In genomic region chr2:169599568-169599967, GRCh38 we compare ENCODE assay signal across 25 cellular contexts. TPM values are rescaled to one million over a fixed set of nuclear protein-coding genes. Genes with fewer than 3 reads are reported as not detected.
DNase-seq lines count a peak whose midpoint lies in the region; ATAC-seq, FAIRE-seq and TF ChIP-seq lines count a peak whose summit lies in the region.
"Had no signal": no experiment of that assay in that cellular context is flagged by ENCODE, and none has a peak within 500 bp of the region (broad histone marks: within the 10 kb centered on the region; RNA-seq: fewer than 3 reads in every experiment).

No MANE protein-coding gene starts in this region.

- peak; percentile 26 for FAIRE-seq in K562 (lab: Jason Lieb, UNC)
- no peak for FAIRE-seq in pancreas (lab: Jason Lieb, UNC)
- FAIRE-seq: GM12878, GM12892, GM18507 had no signal

- TF ChIP-seq POLR2A in K562 (conservative IDR thresholded peaks at IDR 0.05), result no peak

- peak overlapping the region in 1 of 3 donors; percentile 8 for H3K27ac Mint-ChIP-seq in CD4-positive, CD25-positive, alpha-beta regulatory T cell
- no peak overlapping the region for H3K27ac Mint-ChIP-seq in stimulated activated effector memory CD8-positive, alpha-beta T cell treated with anti-CD3 and anti-CD28 coated beads, Interleukin-12 subunit alpha, Interleukin-12 subunit beta, amount 100 ng/mL, for 72 hours
- H3K27ac Mint-ChIP-seq: B cell had no signal

- no peaks in the 10 kb centered on the region for H3K27me3 Mint-ChIP-seq in CD4-positive, CD25-positive, alpha-beta regulatory T cell
- H3K27me3 Mint-ChIP-seq: B cell; CD4-positive, alpha-beta memory T cell; CD8-positive, alpha-beta memory T cell had no signal

- H3K4me1 Mint-ChIP-seq in CD4-positive, CD25-positive, alpha-beta regulatory T cell, result peaks cover 21 to 54% (median 30%) of the 10 kb centered on the region in 4 donors
- H3K4me1 Mint-ChIP-seq in stimulated activated effector memory CD8-positive, alpha-beta T cell treated with anti-CD3 and anti-CD28 coated beads, Interleukin-12 subunit alpha, Interleukin-12 subunit beta, amount 100 ng/mL, for 72 hours, result peaks cover 28% of the 10 kb centered on the region

- CTCF ChIA-PET in K562 (lab: Yijun Ruan, JAX; ENCODE audit: low intra/inter-chr PET ratio), result no interaction called here

- H3K4me3 ChIP-seq in CD4-positive, CD25-positive, alpha-beta regulatory T cell (ENCODE audit: low read depth, low read length), result peak overlapping the region; percentile 42
- H3K4me3 ChIP-seq in K562, result no peak overlapping the region
- no peak overlapping the region for H3K4me3 ChIP-seq in pancreas
- H3K4me3 ChIP-seq: A549; BLaER1 treated with 17β-estradiol and CSF1 and Interleukin-3, amounts not matched to agents 10 nM and 100 nM; GM12878 had no signal

- no peak for ATAC-seq in CD4-positive, CD25-positive, alpha-beta regulatory T cell (ENCODE audit: low read depth in 2 of 2)
- ATAC-seq in K562 (no peak), left lobe of liver (peak; percentile 72), pancreas (no peak)
- no peak for ATAC-seq in stimulated activated effector memory CD8-positive, alpha-beta T cell treated with anti-CD3 and anti-CD28 coated beads, Interleukin-12 subunit alpha, Interleukin-12 subunit beta, amount 100 ng/mL, for 72 hours
- ATAC-seq: A549, GM12878 had no signal

- H3K9me3 Mint-ChIP-seq in CD4-positive, CD25-positive, alpha-beta regulatory T cell, result no peaks in the 10 kb centered on the region
- no peaks in the 10 kb centered on the region for H3K9me3 Mint-ChIP-seq in stimulated activated effector memory CD8-positive, alpha-beta T cell treated with anti-CD3 and anti-CD28 coated beads, Interleukin-12 subunit alpha, Interleukin-12 subunit beta, amount 100 ng/mL, for 72 hours
- H3K9me3 Mint-ChIP-seq: CD8-positive, alpha-beta memory T cell had no signal

- H3K9me1 ChIP-seq in K562 (ENCODE audit: control insufficient read depth, insufficient read depth, low read length), result no peaks in the 10 kb centered on the region

- BruUV-seq in K562 (replicated peaks; lab: Mats Ljungman, UMichigan), result no TSS peak

- peaks cover 96% of the 10 kb centered on the region for H3K79me2 ChIP-seq in K562 (ENCODE audit: control insufficient read depth, insufficient read depth, low read length)

- H3K4me1 ChIP-seq in CD4-positive, CD25-positive, alpha-beta regulatory T cell (ENCODE audit: control insufficient read depth, insufficient read depth, low read length, poor library complexity, severe bottlenecking), result peaks cover 8% of the 10 kb centered on the region
- H3K4me1 ChIP-seq in K562 (replicated peaks in 1 of 2; ENCODE audit: control insufficient read depth in 2 of 2, insufficient read depth in 2 of 2, low read length in 2 of 2) (no peaks in the 10 kb centered on the region), pancreas (peaks cover 0 to 7% (median 7%) of the 10 kb centered on the region in 3 donors)
- H3K4me1 ChIP-seq: A549; BLaER1 treated with 17β-estradiol and CSF1 and Interleukin-3, amounts not matched to agents 10 nM and 100 nM had no signal

- in situ Hi-C loops in K562 (cut with MboI), result no loop called here

- no peak overlapping the region for H3K9ac ChIP-seq in K562 (ENCODE audit: insufficient read depth in 1 of 2, low read depth in 2 of 2, low read length in 2 of 2)
- H3K9ac ChIP-seq: BLaER1 treated with 17β-estradiol and CSF1 and Interleukin-3, amounts not matched to agents 10 nM and 100 nM had no signal

- DNase-seq in CD4-positive, CD25-positive, alpha-beta regulatory T cell, result no peak
- DNase-seq in K562 (ENCODE audit: extremely low read depth in 1 of 4, low spot score in 3 of 4), result no peak
- no peak for DNase-seq in left lobe of liver (ENCODE audit: low spot score)
- DNase-seq in pancreas, result no peak
- no peak for DNase-seq in stimulated activated effector memory CD8-positive, alpha-beta T cell treated with anti-CD3 and anti-CD28 coated beads, Interleukin-12 subunit alpha, Interleukin-12 subunit beta, amount 100 ng/mL, for 72 hours (ENCODE audit: low spot score in 2 of 2)
- no peak for DNase-seq in stimulated activated naive CD4-positive, alpha-beta T cell treated with Interleukin-2 at 50 U/mL for 16 hours (lab: John Stamatoyannopoulos, UW)
- DNase-seq: AML-193; CD4-positive, alpha-beta memory T cell; CD8-positive, alpha-beta memory T cell; COR-L47; DMS 273 treated with DMSO at 0.1 percent for 48 hours; DMS153; DMS53; DMS79; DND-41; EL; GDM1 had no signal

- H3K36me3 ChIP-seq in CD4-positive, CD25-positive, alpha-beta regulatory T cell (ENCODE audit: control insufficient read depth, insufficient read depth, low read length), result peaks cover 8% of the 10 kb centered on the region
- H3K36me3 ChIP-seq in K562 (ENCODE audit: control insufficient read depth, insufficient read depth, low read length), result peaks cover 37% of the 10 kb centered on the region
- H3K36me3 ChIP-seq in pancreas, result peaks cover 0 to under 1% (median 0%) of the 10 kb centered on the region in 3 donors

- POLR2A ChIA-PET in K562 (lab: Yijun Ruan, JAX), result interaction anchor here (2.0 kb wide), 1 partner anchor 10 kb away, joined by 8 read pairs; no protein-coding TSS in a partner anchor

- no peak overlapping the region for H3K4me2 ChIP-seq in K562 (ENCODE audit: insufficient read depth, low read length)
- H3K4me2 ChIP-seq: A549; BLaER1 treated with 17β-estradiol and CSF1 and Interleukin-3, amounts not matched to agents 10 nM and 100 nM had no signal

- H2AFZ ChIP-seq in K562 (ENCODE audit: low read depth, low read length), result no peak overlapping the region

- no peak for TF ChIP-seq RAD21 in K562 (CRISPR knock-in tag; conservative IDR thresholded peaks at IDR 0.05 in 1 of 2, IDR thresholded peaks at IDR 0.05 in 1 of 2)

- peaks cover 7% of the 10 kb centered on the region for H3K36me3 Mint-ChIP-seq in CD4-positive, CD25-positive, alpha-beta regulatory T cell
- H3K36me3 Mint-ChIP-seq in stimulated activated effector memory CD8-positive, alpha-beta T cell treated with anti-CD3 and anti-CD28 coated beads, Interleukin-12 subunit alpha, Interleukin-12 subunit beta, amount 100 ng/mL, for 72 hours, result peaks cover 26% of the 10 kb centered on the region

- H3K9me3 ChIP-seq in CD4-positive, CD25-positive, alpha-beta regulatory T cell (ENCODE audit: control insufficient read depth in 2 of 2, low read length in 2 of 2), result no peaks in the 10 kb centered on the region
- H3K9me3 ChIP-seq in K562 (replicated peaks; ENCODE audit: control insufficient read depth, insufficient read depth, low read depth, low read length), result no peaks in the 10 kb centered on the region
- H3K9me3 ChIP-seq in pancreas, result no peaks in the 10 kb centered on the region
- H3K9me3 ChIP-seq: A549; BLaER1 treated with 17β-estradiol and CSF1 and Interleukin-3, amounts not matched to agents 10 nM and 100 nM had no signal

- no peak for TF ChIP-seq CTCF in K562 (IDR thresholded peaks at IDR 0.05 in 2 of 3, conservative IDR thresholded peaks at IDR 0.05 in 1 of 3; ENCODE audit: insufficient read depth in 2 of 3, low read depth in 1 of 3, low read length in 3 of 3)
- no peak for TF ChIP-seq CTCF in pancreas (IDR thresholded peaks at IDR 0.05)

- H4K20me1 ChIP-seq in K562 (replicated peaks; ENCODE audit: control insufficient read depth, insufficient read depth, low read length), result no peaks in the 10 kb centered on the region; the same call in 1 of the 2 replicates

- no peaks in the 10 kb centered on the region for H3K27me3 ChIP-seq in CD4-positive, CD25-positive, alpha-beta regulatory T cell (ENCODE audit: control insufficient read depth, insufficient read depth, low read length)
- H3K27me3 ChIP-seq in K562 (ENCODE audit: control insufficient read depth in 2 of 2, insufficient read depth in 2 of 2, low read length in 2 of 2) (no peaks in the 10 kb centered on the region), pancreas (no peaks in the 10 kb centered on the region)
- H3K27me3 ChIP-seq: BLaER1 treated with 17β-estradiol and CSF1 and Interleukin-3, amounts not matched to agents 10 nM and 100 nM had no signal

- no peak overlapping the region for H3K27ac ChIP-seq in CD4-positive, CD25-positive, alpha-beta regulatory T cell (ENCODE audit: insufficient read depth, low read length, poor library complexity, severe bottlenecking)
- no peak overlapping the region for H3K27ac ChIP-seq in K562 (ENCODE audit: extremely low read depth, low read depth, low read length)
- no peak overlapping the region for H3K27ac ChIP-seq in pancreas
- H3K27ac ChIP-seq: 22Rv1; A549; BLaER1 treated with 17β-estradiol and CSF1 and Interleukin-3, amounts not matched to agents 10 nM and 100 nM; C4-2B had no signal

- H3K4me3 Mint-ChIP-seq in CD4-positive, CD25-positive, alpha-beta regulatory T cell, result no peak overlapping the region
- no peak overlapping the region for H3K4me3 Mint-ChIP-seq in stimulated activated effector memory CD8-positive, alpha-beta T cell treated with anti-CD3 and anti-CD28 coated beads, Interleukin-12 subunit alpha, Interleukin-12 subunit beta, amount 100 ng/mL, for 72 hours
- H3K4me3 Mint-ChIP-seq: B cell; CD8-positive, alpha-beta memory T cell had no signal

- no peak for TF ChIP-seq EP300 in K562 (IDR thresholded peaks at IDR 0.05; ENCODE audit: low read length)

- intact Hi-C loops in K562 (cut with micrococcal nuclease) (no loop called here), pancreas (cut with DNase I) (no loop called here)

RNA-seq across cellular contexts. Expression of gene PPIG, which starts 15.4 kb away (rescaled TPM):
- 81.6 TPM for total RNA-seq in CD4-positive, CD25-positive, alpha-beta regulatory T cell
- polyA plus RNA-seq in CD4-positive, CD25-positive, alpha-beta regulatory T cell, result 10 to 100 TPM; 50.6 to 58.0 (median 51.9) TPM
- 39.3 and 132 TPM in 2 replicates for total RNA-seq in K562 (2011; cell fraction: chromatin; rRNA removed; ENCODE audit: low replicate concordance)
- total RNA-seq in K562 (2011; cell fraction: nucleolus; rRNA removed), result 23.7 and 28.8 TPM in 2 replicates
- 43.7 and 59.3 TPM in 2 replicates for total RNA-seq in K562 (2011; cell fraction: nucleoplasm; rRNA removed)
- total RNA-seq in K562 (2014; rRNA removed), result 47.7 and 52.5 TPM in 2 replicates
- 124 and 153 TPM in 2 replicates for total RNA-seq in K562 (2014; rRNA removed; fragmentation: Illumina TruSeq; extraction: Trizol)
- total RNA-seq in K562 (2015; rRNA removed; fragmentation: Illumina TruSeq; extraction: Trizol), result 122 and 127 TPM in 2 replicates
- 63.7 and 75.2 TPM in 2 replicates for total RNA-seq in K562 (2021)
- polyA plus RNA-seq in K562 (2011; rRNA removed), result 112 and 126 TPM in 2 replicates
- 8.9 and 23.6 TPM in 2 replicates for polyA plus RNA-seq in K562 (2011; cell fraction: cytosol; rRNA removed)
- 46.0 and 67.2 TPM in 2 replicates for polyA plus RNA-seq in K562 (2011; cell fraction: nucleus; rRNA removed)
- 45.7 and 81.8 TPM in 2 replicates for polyA plus RNA-seq in K562 (2012)
- polyA plus RNA-seq in K562 (2014; fragmentation: Illumina TruSeq; extraction: Trizol), result 137 and 165 TPM in 2 replicates
- 100 to 1,000 TPM in 1 of 2 experiments, 10 to 100 TPM in 1; 92.9 to 166 TPM for polyA plus RNA-seq in K562 (2014; fragmentation: Nextera tagmentation; extraction: Ambion mirVana)
- 86.6 and 91.0 TPM in 2 replicates for polyA plus RNA-seq in K562 (2014; rRNA removed)
- polyA minus RNA-seq in K562 (2011; rRNA and poly(A)+ RNA removed), result 90.9 and 115 TPM in 2 replicates
- 24.3 and 24.4 TPM in 2 replicates for polyA minus RNA-seq in K562 (2011; cell fraction: cytosol; rRNA and poly(A)+ RNA removed)
- 42.1 and 73.2 TPM in 2 replicates for polyA minus RNA-seq in K562 (2011; cell fraction: nucleus; rRNA and poly(A)+ RNA removed)
- total RNA-seq in left lobe of liver, result 23.0 TPM
- total RNA-seq in pancreas, result 10 to 100 TPM; 17.0 to 25.1 (median 21.1) TPM
- 10 to 100 TPM; 23.0 to 30.0 TPM for polyA plus RNA-seq in pancreas

RNA-seq across cellular contexts. Expression of gene FASTKD1, which starts 25.9 kb away (rescaled TPM):
- 23.2 TPM for total RNA-seq in CD4-positive, CD25-positive, alpha-beta regulatory T cell
- polyA plus RNA-seq in CD4-positive, CD25-positive, alpha-beta regulatory T cell, result 10 to 100 TPM in 3 of 4 donors, 1 to 10 TPM in 1; 7.3 to 16.0 (median 14.6) TPM
- total RNA-seq in K562 (2011; cell fraction: chromatin; rRNA removed; ENCODE audit: low replicate concordance), result 126 and 375 TPM in 2 replicates
- total RNA-seq in K562 (2011; cell fraction: nucleolus; rRNA removed), result 63.7 and 91.6 TPM in 2 replicates
- 176 and 221 TPM in 2 replicates for total RNA-seq in K562 (2011; cell fraction: nucleoplasm; rRNA removed)
- 54.2 and 63.5 TPM in 2 replicates for total RNA-seq in K562 (2014; rRNA removed)
- 134 and 152 TPM in 2 replicates for total RNA-seq in K562 (2014; rRNA removed; fragmentation: Illumina TruSeq; extraction: Trizol)
- total RNA-seq in K562 (2015; rRNA removed; fragmentation: Illumina TruSeq; extraction: Trizol), result 111 and 119 TPM in 2 replicates
- total RNA-seq in K562 (2021), result 90.0 and 114 TPM in 2 replicates
- 93.3 and 125 TPM in 2 replicates for polyA plus RNA-seq in K562 (2011; rRNA removed)
- polyA plus RNA-seq in K562 (2011; cell fraction: cytosol; rRNA removed), result 12.6 and 32.4 TPM in 2 replicates
- 70.2 and 104 TPM in 2 replicates for polyA plus RNA-seq in K562 (2011; cell fraction: nucleus; rRNA removed)
- 72.3 and 82.3 TPM in 2 replicates for polyA plus RNA-seq in K562 (2012)
- polyA plus RNA-seq in K562 (2014; fragmentation: Illumina TruSeq; extraction: Trizol), result 83.6 and 89.9 TPM in 2 replicates
- polyA plus RNA-seq in K562 (2014; fragmentation: Nextera tagmentation; extraction: Ambion mirVana), result 100 to 1,000 TPM; 121 to 132 TPM
- polyA plus RNA-seq in K562 (2014; rRNA removed), result 117 and 129 TPM in 2 replicates
- 92.1 and 99.5 TPM in 2 replicates for polyA minus RNA-seq in K562 (2011; rRNA and poly(A)+ RNA removed)
- 26.0 and 34.5 TPM in 2 replicates for polyA minus RNA-seq in K562 (2011; cell fraction: cytosol; rRNA and poly(A)+ RNA removed)
- polyA minus RNA-seq in K562 (2011; cell fraction: nucleus; rRNA and poly(A)+ RNA removed), result 66.9 and 106 TPM in 2 replicates
- 10.6 TPM for total RNA-seq in left lobe of liver
- total RNA-seq in pancreas, result 10 to 100 TPM in 3 of 6 donors, 1 to 10 TPM in 3; 5.5 to 17.2 (median 8.6) TPM
- polyA plus RNA-seq in pancreas, result 10 to 100 TPM; 30.4 to 35.9 TPM
